11 cellular contexts compared by ENCODE assay signal in the genomic region with DNA sequence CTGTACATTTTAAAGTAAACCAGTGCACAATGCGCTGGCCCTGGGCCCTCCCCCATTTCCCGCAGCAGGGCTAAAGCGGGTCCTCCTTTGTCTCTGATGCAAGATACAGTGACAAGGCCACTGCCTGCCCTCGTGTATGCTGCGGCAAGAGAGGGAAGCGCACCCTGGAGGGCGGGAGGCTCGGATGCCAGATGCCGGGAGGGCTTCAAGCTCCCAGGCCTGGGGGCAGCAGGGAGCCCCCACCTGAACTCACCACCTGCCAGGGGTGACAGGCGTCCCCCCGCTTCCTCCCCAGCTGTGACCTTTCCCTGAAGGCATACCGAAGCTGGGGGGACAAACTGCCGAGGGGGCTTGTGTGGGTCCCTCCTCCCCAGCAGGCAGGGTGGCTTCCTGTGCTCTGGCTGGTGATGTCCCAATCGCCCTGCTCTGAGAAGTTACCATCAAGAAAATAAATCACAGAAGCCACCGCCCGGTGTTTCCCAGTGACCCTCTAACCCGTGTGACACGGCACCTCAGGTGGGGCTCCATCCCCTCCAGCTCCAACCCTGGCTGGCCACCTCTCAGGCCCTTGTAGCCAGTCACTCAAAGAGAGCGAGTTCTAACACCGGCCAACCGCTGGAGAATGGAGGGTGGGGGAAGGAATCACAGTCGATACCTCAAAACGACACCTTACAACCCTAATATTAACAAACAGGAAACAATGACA.
"Had no signal": no experiment of that assay in that cellular context is flagged by ENCODE, and none has a peak within 500 bp of the region (broad histone marks: within the 10 kb centered on the region; RNA-seq: fewer than 3 reads in every experiment).

No MANE protein-coding gene starts in this region.

- H3K9me3 ChIP-seq: colonic mucosa, heart right ventricle had no signal

- ATAC-seq: heart right ventricle; right cardiac atrium; stimulated activated memory B cell treated with anti-CD40 and anti-IgM and Interleukin-4, amounts not matched to agents 10 μg/mL and 1 μg/mL and 100 μg/mL, for 72 hours had no signal

- H3K36me3 ChIP-seq: colonic mucosa had no signal

- H3K4me3 ChIP-seq: colonic mucosa, heart right ventricle, smooth muscle cell had no signal

- H3K27ac Mint-ChIP-seq: activated CD4-positive, alpha-beta memory T cell treated with anti-CD3 and anti-CD28 coated beads, Interleukin-2, amount 10 ng/mL, durations not matched to agents 7 days and 5 days; activated naive CD8-positive, alpha-beta T cell treated with anti-CD3 and anti-CD28 coated beads, Interleukin-2, amount 10 ng/mL, durations not matched to agents 7 days and 5 days; stimulated activated memory B cell treated with anti-CD40 and anti-IgM and Interleukin-4, amounts not matched to agents 10 μg/mL and 1 μg/mL and 100 μg/mL, for 72 hours had no signal

- H3K27ac ChIP-seq: colonic mucosa, heart right ventricle had no signal

- H3K27me3 ChIP-seq: colonic mucosa, heart right ventricle had no signal

- H3K27me3 Mint-ChIP-seq: activated CD4-positive, alpha-beta memory T cell treated with anti-CD3 and anti-CD28 coated beads, Interleukin-2, amount 10 ng/mL, durations not matched to agents 7 days and 5 days; activated naive CD8-positive, alpha-beta T cell treated with anti-CD3 and anti-CD28 coated beads, Interleukin-2, amount 10 ng/mL, durations not matched to agents 7 days and 5 days; stimulated activated memory B cell treated with anti-CD40 and anti-IgM and Interleukin-4, amounts not matched to agents 10 μg/mL and 1 μg/mL and 100 μg/mL, for 72 hours had no signal

- H3K9me3 Mint-ChIP-seq: activated CD4-positive, alpha-beta memory T cell treated with anti-CD3 and anti-CD28 coated beads, Interleukin-2, amount 10 ng/mL, durations not matched to agents 7 days and 5 days; activated naive CD8-positive, alpha-beta T cell treated with anti-CD3 and anti-CD28 coated beads, Interleukin-2, amount 10 ng/mL, durations not matched to agents 7 days and 5 days; stimulated activated memory B cell treated with anti-CD40 and anti-IgM and Interleukin-4, amounts not matched to agents 10 μg/mL and 1 μg/mL and 100 μg/mL, for 72 hours had no signal

- H3K4me3 Mint-ChIP-seq: activated CD4-positive, alpha-beta memory T cell treated with anti-CD3 and anti-CD28 coated beads, Interleukin-2, amount 10 ng/mL, durations not matched to agents 7 days and 5 days; activated naive CD8-positive, alpha-beta T cell treated with anti-CD3 and anti-CD28 coated beads, Interleukin-2, amount 10 ng/mL, durations not matched to agents 7 days and 5 days; stimulated activated memory B cell treated with anti-CD40 and anti-IgM and Interleukin-4, amounts not matched to agents 10 μg/mL and 1 μg/mL and 100 μg/mL, for 72 hours had no signal

- DNase-seq: activated CD4-positive, alpha-beta memory T cell treated with anti-CD3 and anti-CD28 coated beads, Interleukin-2, amount 10 ng/mL, durations not matched to agents 7 days and 5 days; activated naive CD8-positive, alpha-beta T cell treated with anti-CD3 and anti-CD28 coated beads, Interleukin-2, amount 10 ng/mL, durations not matched to agents 7 days and 5 days; activated T-cell treated with anti-CD3 and anti-CD28 coated beads, Interleukin-2, amount 50 U/mL, for 48 hours; colonic mucosa; foreskin melanocyte; heart right ventricle; right cardiac atrium; T-helper 9 cell; trophoblast cell had no signal
